ENCODE assay signal across 9 cellular contexts in genomic region chr15:90593469-90594158, GRCh38.
DNase-seq lines count a peak whose midpoint lies in the region; ATAC-seq, FAIRE-seq and TF ChIP-seq lines count a peak whose summit lies in the region.
"Had no signal": no experiment of that assay in that cellular context is flagged by ENCODE, and none has a peak within 500 bp of the region (broad histone marks: within the 10 kb centered on the region; RNA-seq: fewer than 3 reads in every experiment).

No MANE protein-coding gene starts in this region.

- H3K14ac ChIP-seq in IMR-90 (replicated peaks; ENCODE audit: low read depth, low read length): no peak overlapping the region

- 0 out of 2 replicates have a peak overlapping the region, but pooled peaks have one; percentile 10 for H3K23ac ChIP-seq in IMR-90 (ENCODE audit: low read depth, low read length)

- peak overlapping the region; percentile 98 for H3K27ac Mint-ChIP-seq in CD4-positive, alpha-beta T cell

- TF ChIP-seq RAD21 in IMR-90 (IDR thresholded peaks at IDR 0.05; ENCODE audit: low read length) (no peak), GM12878 (IDR thresholded peaks at IDR 0.05; ENCODE audit: insufficient read depth, low read depth, low read length) (no peak)

- H4K8ac ChIP-seq in IMR-90 (ENCODE audit: low read depth in 2 of 2, low read length in 2 of 2): peak overlapping the region; percentile 19 to 43; a peak in 2 of 4 replicates

- in situ Hi-C loops in IMR-90 (cut with MboI; ENCODE audit: low sequenced_read_pairs): no loop called here
- in situ Hi-C loops in GM12878 (cut with MboI): no loop called here

- H4K20me1 ChIP-seq in IMR-90 (ENCODE audit: insufficient read depth, low read length) (peaks cover 5% of the 10 kb centered on the region; the same call in 1 of the 2 replicates), GM12878 (ENCODE audit: control insufficient read depth, insufficient read depth) (no peaks in the 10 kb centered on the region)

- H2AFZ ChIP-seq in IMR-90 (replicated peaks; ENCODE audit: low read length, poor library complexity) (no peak overlapping the region), GM12878 (ENCODE audit: control insufficient read depth, low read depth, low read length) (no peak overlapping the region; the same call in 1 of the 2 replicates)

- peaks cover 24% of the 10 kb centered on the region for H3K9me1 ChIP-seq in IMR-90 (ENCODE audit: insufficient read depth, low read length)

- SMC1A ChIA-PET in GM12878 (lab: Charles Lee; ENCODE audit: uncharacterized antibody, unreplicated experiment): interaction anchor here (0.6 to 3.2 kb wide), 10 partner anchors 8 to 1219 kb away, joined by 3 to 13 read pairs (median 5); no protein-coding TSS in a partner anchor

- CTCF ChIA-PET in CD4-positive, alpha-beta T cell (lab: Charles Lee): no interaction called here
- CTCF ChIA-PET in IMR-90 (lab: Yijun Ruan, JAX) (no interaction called here), GM12878 (lab: Yijun Ruan, JAX) (interaction anchor here (0.9 to 1.5 kb wide), 3 partner anchors 17 to 77 kb away, joined by 3 read pairs; no protein-coding TSS in a partner anchor)

- H4K5ac ChIP-seq in IMR-90 (ENCODE audit: low read depth, low read length): peak overlapping the region; percentile 94

- BruUV-seq in IMR-90 (replicated peaks; lab: Mats Ljungman, UMichigan) (no TSS peak), GM12878 (replicated peaks; lab: Mats Ljungman, UMichigan) (no TSS peak)

- peaks cover 27% of the 10 kb centered on the region for H3K4me1 ChIP-seq in IMR-90 (ENCODE audit: control insufficient read depth, insufficient read depth, low read length)
- peaks cover 58% of the 10 kb centered on the region for H3K4me1 ChIP-seq in GM12878 (ENCODE audit: control insufficient read depth, insufficient read depth, low read length)
- H3K4me1 ChIP-seq in prostate gland (replicated peaks): peaks cover 13% of the 10 kb centered on the region
- peaks cover 28% of the 10 kb centered on the region for H3K4me1 ChIP-seq in ovary (ENCODE audit: insufficient read depth)

- ATAC-seq in CD4-positive, alpha-beta T cell (ENCODE audit: poor library complexity): no peak
- ATAC-seq in IMR-90 (ENCODE audit: low read depth) (no peak), GM12878 (no peak)

- no peak for TF ChIP-seq EP300 in GM12878 (IDR thresholded peaks at IDR 0.05; ENCODE audit: borderline replicate concordance in 1 of 2, control insufficient read depth in 1 of 2, low read depth in 2 of 2, low read length in 2 of 2)
- TF ChIP-seq EP300 in ovary (IDR thresholded peaks at IDR 0.05): no peak

- peak overlapping the region; percentile 73; the same call in 1 of the 2 replicates for H4K91ac ChIP-seq in IMR-90 (ENCODE audit: insufficient read depth, low read depth, low read length)

- H3K9ac ChIP-seq in IMR-90 (ENCODE audit: low read depth, low read length) (no peak overlapping the region), GM12878 (ENCODE audit: control insufficient read depth, insufficient read depth, low read length) (peak overlapping the region; percentile 25)

- peaks cover 46 to 73% of the 10 kb centered on the region in 2 experiments for H3K79me1 ChIP-seq in IMR-90 (ENCODE audit: low read depth in 1 of 2, low read length in 2 of 2)

- H3K56ac ChIP-seq in IMR-90 (ENCODE audit: extremely low read depth, insufficient read depth, low read length): no peak overlapping the region

- H3K4me3 ChIP-seq in IMR-90 (ENCODE audit: insufficient read depth, low read depth, low read length) (no peak overlapping the region), GM12878 (peak overlapping the region; percentile 35; the same call in 1 of the 2 replicates), prostate gland (no peak overlapping the region), ovary (no peak overlapping the region)

- DNase-seq in CD4-positive, alpha-beta T cell: no peak
- no peak for DNase-seq in IMR-90
- no peak for DNase-seq in GM12878 (ENCODE audit: low read depth, low spot score)
- DNase-seq in prostate gland (ENCODE audit: low spot score): no peak
- DNase-seq in DMS114 treated with DMSO at 0.1 percent for 48 hours (lab: John Stamatoyannopoulos, UW; ENCODE audit: unreplicated experiment): no peak
- DNase-seq in NCI-H748 (lab: John Stamatoyannopoulos, UW; ENCODE audit: unreplicated experiment): no peak
- no peak for DNase-seq in mesenteric fat pad (ENCODE audit: low spot score)
- DNase-seq in ovary: no peak
- DNase-seq: NCI-H2227 treated with DMSO at 0.1 percent for 48 hours had no signal

- RAD21 ChIA-PET in GM12878 (lab: Charles Lee; ENCODE audit: unreplicated experiment): interaction anchor here (0.7 to 2.2 kb wide), 5 partner anchors 22 to 63 kb away, joined by 3 to 11 read pairs (median 4); partner anchors contain the start of gene CRTC3

- H3K27ac ChIP-seq in CD4-positive, alpha-beta T cell (ENCODE audit: low read depth, low read length): peak overlapping the region; percentile 80
- peak overlapping the region; percentile 86 for H3K27ac ChIP-seq in IMR-90 (ENCODE audit: insufficient read depth, low read length)
- H3K27ac ChIP-seq in GM12878 (ENCODE audit: control insufficient read depth, insufficient read depth): peak overlapping the region; percentile 77
- H3K27ac ChIP-seq in prostate gland: peak overlapping the region; percentile 67 to 77
- no peak overlapping the region for H3K27ac ChIP-seq in ovary

- TF ChIP-seq CTCF in CD4-positive, alpha-beta T cell (IDR thresholded peaks at IDR 0.05): no peak
- no peak for TF ChIP-seq CTCF in IMR-90 (conservative IDR thresholded peaks at IDR 0.05; ENCODE audit: low read depth, low read length)
- no peak for TF ChIP-seq CTCF in GM12878 (IDR thresholded peaks at IDR 0.05 in 2 of 3, conservative IDR thresholded peaks at IDR 0.05 in 1 of 3; ENCODE audit: control insufficient read depth in 2 of 3, extremely low read depth in 1 of 3, insufficient read depth in 1 of 3, low read depth in 3 of 3, low read length in 3 of 3)
- TF ChIP-seq CTCF in prostate gland (IDR thresholded peaks at IDR 0.05): no peak
- no peak for TF ChIP-seq CTCF in ovary (IDR thresholded peaks at IDR 0.05)

- H2BK20ac ChIP-seq in IMR-90 (ENCODE audit: low read depth, low read length): peak overlapping the region; percentile 8; the same call in 1 of the 2 replicates

- no CpG with 5 or more reads among the region's 10 CpGs for WGBS in IMR-90 (ENCODE audit: extremely low coverage in 2 of 2, insufficient read length in 1 of 2), 2 experiments
- WGBS in GM12878 (ENCODE audit: insufficient coverage, insufficient replicate concordance, low lambda C conversion rate, missing lambda C conversion rate): 3% methylated on average over 10 of the region's 10 CpGs
- WGBS in prostate gland: 36% methylated on average over 10 of the region's 10 CpGs
- WGBS in ovary, 3 donors: 76 to 79% (median 77%) methylated on average over 10 of the region's 10 CpGs

- peak overlapping the region; percentile 89 for H3K4me3 Mint-ChIP-seq in CD4-positive, alpha-beta T cell

- H3K4me1 Mint-ChIP-seq in CD4-positive, alpha-beta T cell (ENCODE audit: low read depth): peaks cover 78% of the 10 kb centered on the region

- H3K4me2 ChIP-seq in IMR-90 (ENCODE audit: low read depth, low read length): no peak overlapping the region
- H3K4me2 ChIP-seq in GM12878 (ENCODE audit: control insufficient read depth, insufficient read depth): peak overlapping the region; percentile 81

- dilution Hi-C loops in IMR-90 (cut with HindIII; ENCODE audit: low sequenced_read_pairs, unreplicated experiment): no loop called here

- H3K9me3 Mint-ChIP-seq in CD4-positive, alpha-beta T cell: no peaks in the 10 kb centered on the region

- H3K36me3 ChIP-seq in IMR-90 (ENCODE audit: control insufficient read depth, insufficient read depth, low read length) (peaks cover 15% of the 10 kb centered on the region), GM12878 (ENCODE audit: control insufficient read depth in 2 of 2, insufficient read depth in 2 of 2, low read length in 1 of 2) (peaks cover 0 to 2% of the 10 kb centered on the region in 2 experiments; a peak in 1 of 4 replicates), prostate gland (no peaks in the 10 kb centered on the region), ovary (no peaks in the 10 kb centered on the region)

- intact Hi-C loops in CD4-positive, alpha-beta T cell (cut with DNase I, micrococcal nuclease): loop anchor here (1.0 to 10.0 kb wide), 5 partner anchors 12 to 199 kb away; partner anchors contain the start of gene BLM (in 1 of the 2)
- intact Hi-C loops in IMR-90 (cut with micrococcal nuclease): no loop called here
- intact Hi-C loops in GM12878 (cut with micrococcal nuclease; ENCODE audit: unreplicated experiment): loop anchor here (2.0 kb wide), 1 partner anchor 67 kb away; no protein-coding TSS in a partner anchor
- intact Hi-C loops in prostate gland (cut with DNase I): no loop called here
- intact Hi-C loops in ovary (cut with DNase I): no loop called here

- POLR2A ChIA-PET in CD4-positive, alpha-beta T cell (lab: Charles Lee): interaction anchor here (0.8 to 2.5 kb wide), 15 partner anchors 9 to 339 kb away, joined by 3 to 17 read pairs (median 6); partner anchors contain the start of gene HDDC3
- POLR2A ChIA-PET in IMR-90 (lab: Charles Lee; ENCODE audit: unreplicated experiment): no interaction called here
- POLR2A ChIA-PET in GM12878 (lab: Charles Lee): interaction anchor here (1.0 to 2.4 kb wide), 2 partner anchors 21 to 338 kb away, joined by 3 to 9 read pairs; no protein-coding TSS in a partner anchor

- TF ChIP-seq POLR2A in IMR-90 (IDR thresholded peaks at IDR 0.05; ENCODE audit: low read depth, low read length) (no peak), GM12878 (IDR thresholded peaks at IDR 0.05; ENCODE audit: low read depth, low read length) (no peak), prostate gland (IDR thresholded peaks at IDR 0.05) (no peak), ovary (IDR thresholded peaks at IDR 0.05) (no peak)

- H2BK5ac ChIP-seq in IMR-90 (ENCODE audit: low read depth, low read length, poor library complexity, severe bottlenecking): peak overlapping the region; percentile 51

- no peak overlapping the region for H2AK5ac ChIP-seq in IMR-90 (ENCODE audit: low read depth, low read length)

- H3K18ac ChIP-seq in IMR-90 (ENCODE audit: low read depth, low read length): peak overlapping the region; percentile 69

- FAIRE-seq in GM12878 (lab: Jason Lieb, UNC): no peak

- no peaks in the 10 kb centered on the region for H3K9me3 ChIP-seq in CD4-positive, alpha-beta T cell (ENCODE audit: control insufficient read depth, low read length)
- no peaks in the 10 kb centered on the region for H3K9me3 ChIP-seq in IMR-90 (ENCODE audit: control insufficient read depth, insufficient read depth, low read length)
- no peaks in the 10 kb centered on the region; the same call in 2 of the 3 replicates for H3K9me3 ChIP-seq in GM12878 (replicated peaks; ENCODE audit: control insufficient read depth, insufficient read depth, low read length)
- H3K9me3 ChIP-seq in prostate gland: no peaks in the 10 kb centered on the region
- H3K9me3 ChIP-seq in ovary: no peaks in the 10 kb centered on the region

- peak overlapping the region; percentile 17 for H3K4ac ChIP-seq in IMR-90 (ENCODE audit: low read depth, low read length)

- H3K79me2 ChIP-seq in GM12878 (ENCODE audit: control insufficient read depth, insufficient read depth, low read length): peaks cover 4% of the 10 kb centered on the region

- no peak overlapping the region for H2BK15ac ChIP-seq in IMR-90 (ENCODE audit: low read depth, low read length)

- H3K27me3 Mint-ChIP-seq in CD4-positive, alpha-beta T cell: no peaks in the 10 kb centered on the region

- H3K36me3 Mint-ChIP-seq in CD4-positive, alpha-beta T cell (ENCODE audit: low read depth): peaks cover 62% of the 10 kb centered on the region

- no peak overlapping the region for H2AK9ac ChIP-seq in IMR-90 (replicated peaks; ENCODE audit: low read depth, low read length, poor library complexity)

- H3K27me3 ChIP-seq in CD4-positive, alpha-beta T cell (ENCODE audit: control insufficient read depth, insufficient read depth, low read length): no peaks in the 10 kb centered on the region
- H3K27me3 ChIP-seq in IMR-90 (ENCODE audit: control insufficient read depth, insufficient read depth, low read length) (no peaks in the 10 kb centered on the region), GM12878 (replicated peaks in 1 of 2; ENCODE audit: control insufficient read depth in 2 of 2, insufficient read depth in 2 of 2, low read length in 1 of 2) (no peaks in the 10 kb centered on the region), prostate gland (replicated peaks; ENCODE audit: insufficient read depth) (no peaks in the 10 kb centered on the region), ovary (no peaks in the 10 kb centered on the region)

- H2BK120ac ChIP-seq in IMR-90 (ENCODE audit: low read depth, low read length): peak overlapping the region; percentile 0; the same call in 1 of the 2 replicates

Comparison
In these comparisons a context has a peak if more than half of its experiments do, and no peak if none do; other contexts are left out.
1. H3K27ac ChIP-seq: peak in CD4-positive, alpha-beta T cell (single experiment), IMR-90 (single experiment), GM12878 (single experiment) and prostate gland (2 of 2); none in ovary (0 of 2).
2. intact Hi-C loops: an anchor here in CD4-positive, alpha-beta T cell (1.0 to 10.0 kb wide) and GM12878 (2.0 kb wide); none called in IMR-90, prostate gland and ovary.